In genomic region chr2:241149675-241149924, GRCh38 we compare ENCODE assay signal across 8 cellular contexts. TPM values are rescaled to one million over a fixed set of nuclear protein-coding genes. Genes with fewer than 3 reads are reported as not detected.
DNase-seq lines count a peak whose midpoint lies in the region; ATAC-seq and TF ChIP-seq lines count a peak whose summit lies in the region.

No MANE protein-coding gene starts in this region.

- CTCF ChIA-PET in activated CD4-positive, alpha-beta T cell treated with anti-CD3 and anti-CD28 coated beads, Interleukin-2, amount 10 ng/mL, durations not matched to agents 7 days and 5 days (lab: Charles Lee): interaction anchor here (0.7 to 3.1 kb wide), 9 partner anchors 13 to 695 kb away, joined by 3 to 10 read pairs (median 3); no protein-coding TSS in a partner anchor

- peak overlapping the region; percentile 86 for H3K27ac Mint-ChIP-seq in activated CD4-positive, alpha-beta T cell treated with anti-CD3 and anti-CD28 coated beads, Interleukin-2, amount 10 ng/mL, durations not matched to agents 7 days and 5 days
- peak overlapping the region; percentile 79 for H3K27ac Mint-ChIP-seq in chondrocyte (ENCODE audit: unreplicated experiment)
- peak overlapping the region; percentile 68 to 84 for H3K27ac Mint-ChIP-seq in natural killer cell treated with Interleukin-12 subunit alpha and Interleukin-12 subunit beta and Interleukin-15 and Interleukin-18, amount 100 ng/mL, for 72 hours

- peaks cover 7% of the 10 kb centered on the region for H3K36me3 Mint-ChIP-seq in activated CD4-positive, alpha-beta T cell treated with anti-CD3 and anti-CD28 coated beads, Interleukin-2, amount 10 ng/mL, durations not matched to agents 7 days and 5 days (ENCODE audit: low read depth)
- H3K36me3 Mint-ChIP-seq in chondrocyte (ENCODE audit: low read depth): peaks cover 5% of the 10 kb centered on the region
- H3K36me3 Mint-ChIP-seq in natural killer cell treated with Interleukin-12 subunit alpha and Interleukin-12 subunit beta and Interleukin-15 and Interleukin-18, amount 100 ng/mL, for 72 hours: peaks cover 4% of the 10 kb centered on the region

- H3K4me3 Mint-ChIP-seq in activated CD4-positive, alpha-beta T cell treated with anti-CD3 and anti-CD28 coated beads, Interleukin-2, amount 10 ng/mL, durations not matched to agents 7 days and 5 days: peak overlapping the region; percentile 89
- peak overlapping the region; percentile 92 for H3K4me3 Mint-ChIP-seq in chondrocyte (ENCODE audit: unreplicated experiment)
- H3K4me3 Mint-ChIP-seq in natural killer cell treated with Interleukin-12 subunit alpha and Interleukin-12 subunit beta and Interleukin-15 and Interleukin-18, amount 100 ng/mL, for 72 hours: peak overlapping the region; percentile 92

- peak; percentile 2 for ATAC-seq in HG03558 (IDR thresholded peaks at IDR 0.05; ENCODE audit: extremely low read depth, unreplicated experiment)
- ATAC-seq in natural killer cell treated with Interleukin-12 subunit alpha and Interleukin-12 subunit beta and Interleukin-15 and Interleukin-18, amount 100 ng/mL, for 72 hours: peak; percentile 8 to 22
- ATAC-seq in HG03159 (IDR thresholded peaks at IDR 0.05; ENCODE audit: unreplicated experiment): no peak

- H3K9me3 Mint-ChIP-seq in activated CD4-positive, alpha-beta T cell treated with anti-CD3 and anti-CD28 coated beads, Interleukin-2, amount 10 ng/mL, durations not matched to agents 7 days and 5 days: no peaks in the 10 kb centered on the region
- H3K9me3 Mint-ChIP-seq in chondrocyte (ENCODE audit: low read depth): no peaks in the 10 kb centered on the region
- H3K9me3 Mint-ChIP-seq in natural killer cell treated with Interleukin-12 subunit alpha and Interleukin-12 subunit beta and Interleukin-15 and Interleukin-18, amount 100 ng/mL, for 72 hours: no peaks in the 10 kb centered on the region

- POLR2A ChIA-PET in activated CD4-positive, alpha-beta T cell treated with anti-CD3 and anti-CD28 coated beads, Interleukin-2, amount 10 ng/mL, durations not matched to agents 7 days and 5 days (lab: Charles Lee): interaction anchor here (0.5 to 0.8 kb wide), 4 partner anchors 14 to 510 kb away, joined by 3 read pairs; partner anchors contain the start of gene MTERF4

- TF ChIP-seq CTCF in chondrocyte (IDR thresholded peaks at IDR 0.05): no peak

- peaks cover 51% of the 10 kb centered on the region for H3K4me1 Mint-ChIP-seq in activated CD4-positive, alpha-beta T cell treated with anti-CD3 and anti-CD28 coated beads, Interleukin-2, amount 10 ng/mL, durations not matched to agents 7 days and 5 days
- H3K4me1 Mint-ChIP-seq in chondrocyte (ENCODE audit: low read depth): peaks cover 30% of the 10 kb centered on the region
- peaks cover 35 to 37% of the 10 kb centered on the region in 2 donors for H3K4me1 Mint-ChIP-seq in natural killer cell treated with Interleukin-12 subunit alpha and Interleukin-12 subunit beta and Interleukin-15 and Interleukin-18, amount 100 ng/mL, for 72 hours (ENCODE audit: low read depth in 2 of 2)

- H3K27me3 Mint-ChIP-seq in activated CD4-positive, alpha-beta T cell treated with anti-CD3 and anti-CD28 coated beads, Interleukin-2, amount 10 ng/mL, durations not matched to agents 7 days and 5 days: no peaks in the 10 kb centered on the region
- no peaks in the 10 kb centered on the region for H3K27me3 Mint-ChIP-seq in chondrocyte (ENCODE audit: low read depth)
- H3K27me3 Mint-ChIP-seq in natural killer cell treated with Interleukin-12 subunit alpha and Interleukin-12 subunit beta and Interleukin-15 and Interleukin-18, amount 100 ng/mL, for 72 hours: no peaks in the 10 kb centered on the region

- no peak for DNase-seq in activated CD4-positive, alpha-beta T cell treated with anti-CD3 and anti-CD28 coated beads, Interleukin-2, amount 10 ng/mL, durations not matched to agents 7 days and 5 days
- no peak for DNase-seq in activated CD4-positive, alpha-beta T cell treated with anti-CD3 and anti-CD28 coated beads, Interleukin-2, amount 50 U/mL, for 1 hour
- DNase-seq in chondrocyte (ENCODE audit: low spot score): no peak
- no peak for DNase-seq in natural killer cell treated with Interleukin-12 subunit alpha and Interleukin-12 subunit beta and Interleukin-15 and Interleukin-18, amount 100 ng/mL, for 72 hours (ENCODE audit: low spot score)
- no peak for DNase-seq in activated CD8-positive, alpha-beta memory T cell treated with anti-CD3 and anti-CD28 coated beads for 24 hours
- no peak for DNase-seq in activated CD4-positive, CD25-positive, alpha-beta regulatory T cell treated with anti-CD3 and anti-CD28 coated beads, Interleukin-2, amount 50 U/mL, for 72 hours

RNA-seq across cellular contexts. Expression of gene PASK, which starts 0.3 kb away (rescaled TPM):
- 10 to 100 TPM; 55.5 to 62.0 TPM for total RNA-seq in activated CD4-positive, alpha-beta T cell treated with anti-CD3 and anti-CD28 coated beads, Interleukin-2, amount 10 ng/mL, durations not matched to agents 7 days and 5 days
- total RNA-seq in chondrocyte: 4.4 to 13.8 TPM (median 4.5 TPM) in 3 replicates
- 10 to 100 TPM; 69.5 to 78.9 TPM for total RNA-seq in natural killer cell treated with Interleukin-12 subunit alpha and Interleukin-12 subunit beta and Interleukin-15 and Interleukin-18, amount 100 ng/mL, for 72 hours

RNA-seq across cellular contexts. Expression of gene PPP1R7, which starts 0.7 kb away (rescaled TPM):
- total RNA-seq in activated CD4-positive, alpha-beta T cell treated with anti-CD3 and anti-CD28 coated beads, Interleukin-2, amount 10 ng/mL, durations not matched to agents 7 days and 5 days: 100 to 1,000 TPM in 1 of 2 experiments, 10 to 100 TPM in 1; 89.5 to 110 TPM
- total RNA-seq in chondrocyte: 43.1 to 54.2 TPM (median 44.3 TPM) in 3 replicates
- 100 to 1,000 TPM in 1 of 2 donors, 10 to 100 TPM in 1; 54.8 to 109 TPM for total RNA-seq in natural killer cell treated with Interleukin-12 subunit alpha and Interleukin-12 subunit beta and Interleukin-15 and Interleukin-18, amount 100 ng/mL, for 72 hours

RNA-seq across cellular contexts. Expression of gene ANO7, which starts 38.9 kb away (rescaled TPM):
- total RNA-seq in activated CD4-positive, alpha-beta T cell treated with anti-CD3 and anti-CD28 coated beads, Interleukin-2, amount 10 ng/mL, durations not matched to agents 7 days and 5 days: under 1 TPM; 0.12 TPM
- 0.48 to 2.2 TPM (median 1.5 TPM) in 3 replicates for total RNA-seq in chondrocyte
- 1 to 10 TPM; 2.8 to 7.1 TPM for total RNA-seq in natural killer cell treated with Interleukin-12 subunit alpha and Interleukin-12 subunit beta and Interleukin-15 and Interleukin-18, amount 100 ng/mL, for 72 hours

RNA-seq across cellular contexts. Expression of gene MTERF4, which starts 47.5 kb away (rescaled TPM):
- 10 to 100 TPM; 38.0 to 41.0 TPM for total RNA-seq in activated CD4-positive, alpha-beta T cell treated with anti-CD3 and anti-CD28 coated beads, Interleukin-2, amount 10 ng/mL, durations not matched to agents 7 days and 5 days
- total RNA-seq in chondrocyte: 21.5 to 34.1 TPM (median 22.6 TPM) in 3 replicates
- 10 to 100 TPM; 38.1 to 40.5 TPM for total RNA-seq in natural killer cell treated with Interleukin-12 subunit alpha and Interleukin-12 subunit beta and Interleukin-15 and Interleukin-18, amount 100 ng/mL, for 72 hours
